ENCODE assay signal across 32 cellular contexts in the genomic region with DNA sequence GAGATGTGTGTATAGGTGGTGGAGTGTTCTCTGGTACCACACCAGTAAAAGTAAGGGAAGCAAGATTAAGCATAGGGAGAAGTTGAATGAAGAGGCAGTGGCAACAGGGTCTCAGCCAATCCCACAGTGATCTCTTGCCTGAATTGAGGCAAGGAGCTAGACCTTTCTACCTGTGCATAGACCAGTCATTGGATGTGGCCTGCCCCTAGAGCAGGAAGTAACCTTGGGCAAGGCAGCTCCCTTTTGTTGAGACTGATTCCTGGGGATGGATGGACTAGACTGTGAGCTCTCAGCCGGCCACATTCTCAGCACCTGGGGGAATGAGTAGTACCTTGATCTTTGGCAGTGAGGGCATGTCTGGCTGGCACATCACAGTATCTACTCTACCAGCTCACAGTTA.
"Had no signal": no experiment of that assay in that cellular context is flagged by ENCODE, and none has a peak within 500 bp of the region (broad histone marks: within the 10 kb centered on the region; RNA-seq: fewer than 3 reads in every experiment).

No MANE protein-coding gene starts in this region.

- H3K36me3 ChIP-seq: ovary had no signal

- ATAC-seq: esophagus mucosa, left ventricle myocardium superior, psoas muscle, T-cell had no signal

- H3K27ac ChIP-seq: adrenal gland, ascending aorta, brain microvascular endothelial cell, neutrophil, ovary, psoas muscle, right atrium auricular region, spleen, stomach, suprapubic skin, transverse colon, vagina, WERI-Rb-1 had no signal

- H3K4me3 ChIP-seq: adrenal gland, ascending aorta, ovary, psoas muscle, right atrium auricular region, spleen, stomach, suprapubic skin, transverse colon, vagina had no signal

- DNase-seq: activated CD4-positive, alpha-beta T cell treated with anti-CD3 and anti-CD28 coated beads, Interleukin-2, amount 50 U/mL, for 48 hours; activated CD4-positive, CD25-positive, alpha-beta regulatory T cell treated with anti-CD3 and anti-CD28 coated beads, Interleukin-2, amount 50 U/mL, for 72 hours; activated effector memory CD4-positive, alpha-beta T cell treated with Interleukin-2 at 50 U/mL for 16 hours; activated naive CD4-positive, alpha-beta T cell treated with anti-CD3 and anti-CD28 coated beads, Interleukin-2, amount 50 U/mL, for 16 hours; activated T-cell treated with anti-CD3 and anti-CD28 coated beads, Interleukin-2, amount 50 U/mL, for 4 hours; adrenal gland; brain microvascular endothelial cell; central memory CD4-positive, alpha-beta T cell; effector memory CD4-positive, alpha-beta T cell; foreskin melanocyte; immature natural killer cell; left ventricle myocardium superior; mammary epithelial cell; midbrain; ovary; psoas muscle; spleen; stimulated activated CD4-positive, alpha-beta T cell treated with anti-CD3 and anti-CD28 coated beads, Interleukin-4, amount 100 ng/mL, for 1 hour; stomach; T-cell; transverse colon; WERI-Rb-1 had no signal

- H3K4me3 Mint-ChIP-seq: activated T-cell treated with anti-CD3 and anti-CD28 coated beads, Interleukin-2, amount 50 U/mL, for 4 hours; immature natural killer cell; nephron; T-cell had no signal

- H3K27ac Mint-ChIP-seq: nephron, T-cell had no signal

- H3K27me3 Mint-ChIP-seq: T-cell had no signal

- FAIRE-seq: colon, endothelial cell of umbilical vein, TTC549 had no signal

- H3K9me3 Mint-ChIP-seq: activated T-cell treated with anti-CD3 and anti-CD28 coated beads, Interleukin-2, amount 50 U/mL, for 4 hours; immature natural killer cell; nephron; T-cell had no signal

- H3K27me3 ChIP-seq: adrenal gland, ascending aorta, brain microvascular endothelial cell, neutrophil, ovary, right atrium auricular region, spleen, stomach, suprapubic skin, transverse colon, vagina had no signal

- H3K9me3 ChIP-seq: adrenal gland, ascending aorta, neutrophil, ovary, psoas muscle, right atrium auricular region, spleen, stomach, suprapubic skin, transverse colon, vagina had no signal
